Comparison of ENCODE assay signal across 7 cellular contexts in the genomic region with DNA sequence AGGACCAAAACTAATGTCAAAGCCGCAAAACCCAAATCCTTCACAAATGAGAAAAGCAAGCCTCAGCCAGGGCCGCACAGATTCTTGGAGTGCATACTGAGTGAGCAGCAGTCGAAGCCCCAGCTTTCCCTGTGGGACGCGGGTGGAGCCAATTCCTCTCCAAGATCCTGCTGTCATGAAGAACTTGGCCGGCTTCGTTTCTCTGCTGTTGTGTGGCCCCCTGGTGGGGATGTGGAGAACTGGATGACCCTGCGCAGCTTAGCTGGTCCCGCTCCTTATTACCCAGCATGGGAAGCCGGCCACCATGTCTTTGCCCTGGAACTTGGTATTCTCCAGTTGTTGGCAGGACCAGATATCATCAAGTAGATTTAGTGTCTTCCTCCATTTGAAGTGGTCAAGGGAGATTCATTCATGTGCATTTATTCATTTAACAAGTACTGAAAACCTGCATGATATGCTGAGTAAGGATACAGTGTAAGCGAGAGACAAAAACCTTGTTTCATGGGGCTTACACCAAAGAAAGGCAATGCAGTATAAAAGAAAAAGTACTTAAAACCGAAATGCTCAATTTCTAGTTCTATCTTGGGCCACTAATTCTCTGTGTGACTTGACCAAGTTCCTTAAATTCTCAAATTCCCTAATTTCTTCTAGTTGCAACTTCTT. TPM values are rescaled to one million over a fixed set of nuclear protein-coding genes. Genes with fewer than 3 reads are reported as not detected.
A peak's percentile ranks its signal among the peaks of the same experiment; 100 is the strongest.
DNase-seq lines count a peak whose midpoint lies in the region; ATAC-seq and TF ChIP-seq lines count a peak whose summit lies in the region.

No MANE protein-coding gene starts in this region.

- peak; percentile 69 for ATAC-seq in HG02970 (IDR thresholded peaks at IDR 0.05; ENCODE audit: low FRiP score, unreplicated experiment)

- H3K27ac ChIP-seq in caudate nucleus (ENCODE audit: low read depth, low read length), result no peak overlapping the region

- H3K4me3 ChIP-seq in kidney epithelial cell (ENCODE audit: low read depth, low read length), result no peak overlapping the region

- TF ChIP-seq CTCF in GM12873 (IDR thresholded peaks at IDR 0.05; ENCODE audit: insufficient read depth, low read depth, low read length, missing control alignments) (peak; percentile 93), kidney epithelial cell (IDR thresholded peaks at IDR 0.05; ENCODE audit: insufficient read depth, low read length, poor library complexity, severe bottlenecking) (peak; percentile 89)

- no peaks in the 10 kb centered on the region for H3K27me3 ChIP-seq in kidney epithelial cell (ENCODE audit: control insufficient read depth, insufficient read depth, low read length)

- H3K36me3 ChIP-seq in kidney epithelial cell (ENCODE audit: control insufficient read depth, insufficient read depth, low read length), result peaks cover 2% of the 10 kb centered on the region

- DNase-seq in NCI-H2196 (lab: John Stamatoyannopoulos, UW; ENCODE audit: unreplicated experiment) (peak; percentile 82), caudate nucleus (lab: John Stamatoyannopoulos, UW) (peak in 59 of 61 donors; percentile 13 to 92 (median 67)), kidney epithelial cell (ENCODE audit: low read depth) (no peak)
- peak; percentile 49 to 72 (median 60) for DNase-seq in activated CD4-positive, CD25-positive, alpha-beta regulatory T cell (lab: John Stamatoyannopoulos, UW)
- DNase-seq in stimulated activated CD4-positive, alpha-beta T cell treated with anti-CD3 and anti-CD28 coated beads, Interleukin-1b, Interleukin-23, amount 100 ng/mL, for 48 hours, result peak; percentile 73

RNA-seq across cellular contexts. Expression of a gene that starts 56.8 kb away (rescaled TPM):
- 0.55 TPM in 1 of 2 replicates, not detected in the other for total RNA-seq in kidney epithelial cell
